Comparison of ENCODE assay signal across 26 cellular contexts in the genomic region with DNA sequence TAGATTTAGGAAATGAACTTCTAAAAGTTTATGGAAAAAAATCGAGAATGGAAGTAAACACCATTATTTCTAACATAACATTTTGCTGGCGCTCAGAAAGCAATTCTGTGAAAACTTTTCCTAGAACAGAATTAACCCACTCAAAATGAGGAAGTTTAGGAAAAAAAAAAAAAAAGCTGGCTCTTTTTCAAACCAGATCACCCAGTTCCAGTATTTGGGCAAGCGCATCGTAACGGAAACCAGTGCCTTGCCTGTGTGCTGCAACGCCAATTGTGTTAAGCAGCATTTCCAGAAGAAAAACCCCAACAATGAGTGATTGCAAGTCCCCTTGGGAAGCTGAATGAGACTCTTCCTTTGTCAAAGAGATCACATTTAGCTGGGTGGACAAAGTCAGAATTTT.
A peak's percentile ranks its signal among the peaks of the same experiment; 100 is the strongest.
DNase-seq lines count a peak whose midpoint lies in the region; TF ChIP-seq lines count a peak whose summit lies in the region.
"Had no signal": no experiment of that assay in that cellular context is flagged by ENCODE, and none has a peak within 500 bp of the region (broad histone marks: within the 10 kb centered on the region; RNA-seq: fewer than 3 reads in every experiment).

No MANE protein-coding gene starts in this region.

- no peaks in the 10 kb centered on the region for H4K20me1 ChIP-seq in osteoblast (ENCODE audit: insufficient read depth, low read length)

- H2AFZ ChIP-seq in osteoblast (ENCODE audit: low read length): no peak overlapping the region

- 19 to 29% (median 21%) methylated on average over 6 of the region's 6 CpGs for WGBS in spleen, 5 donors

- peak; percentile 39 to 56 for DNase-seq in NOMO-1 (lab: John Stamatoyannopoulos, UW; ENCODE audit: unreplicated experiment in 2 of 2)
- DNase-seq in NOMO-1 treated with dmso at 0.1 percent for 144 hours (lab: John Stamatoyannopoulos, UW; ENCODE audit: unreplicated experiment): no peak
- DNase-seq in NOMO-1 treated with DMSO at 0.1 percent for 48 hours (lab: John Stamatoyannopoulos, UW; ENCODE audit: unreplicated experiment): peak; percentile 48
- DNase-seq in ascending aorta (ENCODE audit: low spot score in 2 of 2): no peak
- no peak for DNase-seq in spleen
- DNase-seq in coronary artery (ENCODE audit: low spot score): no peak
- DNase-seq in DMS 273 treated with DMSO at 0.1 percent for 48 hours (lab: John Stamatoyannopoulos, UW): no peak
- no peak for DNase-seq in osteoblast (ENCODE audit: insufficient read length, low spot score, missing footprints)
- DNase-seq: 8988T; activated CD4-positive, alpha-beta T cell treated with anti-CD3 and anti-CD28 coated beads for 36 hours; activated naive CD4-positive, alpha-beta T cell; activated T-cell treated with anti-CD3 and anti-CD28 coated beads, Interleukin-2, amount 50 U/mL, for 4 hours; Caco-2; DND-41; IMR-90; mesendoderm; naive thymus-derived CD8-positive, alpha-beta T cell; NCI-H187; NCI-H2227 treated with DMSO at 0.1 percent for 48 hours; NCI-H774; stomach; T1000; transverse colon had no signal

- TF ChIP-seq CTCF in ascending aorta (IDR thresholded peaks at IDR 0.05) (no peak), spleen (IDR thresholded peaks at IDR 0.05 in 8 of 11, conservative IDR thresholded peaks at IDR 0.05 in 3 of 11) (no peak), coronary artery (IDR thresholded peaks at IDR 0.05) (no peak), osteoblast (IDR thresholded peaks at IDR 0.05; ENCODE audit: extremely low read depth, low read depth, low read length) (no peak)

- H3K36me3 ChIP-seq in ascending aorta (peaks cover 11 to 26% of the 10 kb centered on the region in 2 donors), spleen (peaks cover 0 to 46% (median 0%) of the 10 kb centered on the region in 6 donors), osteoblast (ENCODE audit: insufficient read depth, low read length) (no peaks in the 10 kb centered on the region)
- H3K36me3 ChIP-seq: adrenal gland, pancreas, right lobe of liver, stomach, transverse colon had no signal

- no peaks in the 10 kb centered on the region for H3K79me2 ChIP-seq in osteoblast (ENCODE audit: insufficient read depth, low read length)

- no peak for TF ChIP-seq POLR2A in spleen (IDR thresholded peaks at IDR 0.05)

- H3K4me3 ChIP-seq in ascending aorta (peak overlapping the region in 1 of 2 donors; percentile 9), spleen (no peak overlapping the region), coronary artery (no peak overlapping the region), osteoblast (ENCODE audit: insufficient read depth, low read length) (no peak overlapping the region)
- H3K4me3 ChIP-seq: adrenal gland, pancreas, right lobe of liver, stomach, transverse colon had no signal

- H3K4me2 ChIP-seq in osteoblast (ENCODE audit: insufficient read depth, low read length): no peak overlapping the region

- no peaks in the 10 kb centered on the region for H3K9me3 ChIP-seq in ascending aorta
- no peaks in the 10 kb centered on the region for H3K9me3 ChIP-seq in spleen
- H3K9me3 ChIP-seq in osteoblast (ENCODE audit: low read depth, low read length): no peaks in the 10 kb centered on the region
- H3K9me3 ChIP-seq: adrenal gland, Caco-2, pancreas, right lobe of liver, stomach, transverse colon had no signal

- peak overlapping the region; percentile 37 to 89 for H3K27ac ChIP-seq in ascending aorta
- peak overlapping the region in 6 of 8 donors; percentile 4 to 59 (median 50) for H3K27ac ChIP-seq in spleen
- no peak overlapping the region for H3K27ac ChIP-seq in coronary artery
- H3K27ac ChIP-seq in osteoblast (ENCODE audit: low read depth, low read length): no peak overlapping the region
- H3K27ac ChIP-seq: adrenal gland, pancreas, right lobe of liver, transverse colon had no signal

- H3K4me1 ChIP-seq in ascending aorta (peaks cover 10 to 41% of the 10 kb centered on the region in 2 donors), spleen (peaks cover 0 to 44% (median 11%) of the 10 kb centered on the region in 6 donors), osteoblast (ENCODE audit: insufficient read depth, low read length) (no peaks in the 10 kb centered on the region)
- H3K4me1 ChIP-seq: adrenal gland, pancreas, right lobe of liver, transverse colon had no signal

- H3K27me3 ChIP-seq in ascending aorta (no peaks in the 10 kb centered on the region), spleen (replicated peaks in 1 of 7) (peaks cover 0 to 23% (median 0%) of the 10 kb centered on the region in 7 donors), osteoblast (ENCODE audit: insufficient read depth, low read length) (peaks cover 8% of the 10 kb centered on the region)
- H3K27me3 ChIP-seq: adrenal gland, transverse colon had no signal

- intact Hi-C loops in ascending aorta (cut with DNase I) (loop anchor here (5.0 to 10.0 kb wide), 4 partner anchors 48 to 330 kb away; no protein-coding TSS in a partner anchor), spleen (cut with DNase I; ENCODE audit: low total_unique reads) (no loop called here)

Comparison
In these comparisons a context has a peak if more than half of its experiments do, and no peak if none do; other contexts are left out.
1. DNase-seq: peak in NOMO-1 (2 of 2) and NOMO-1 treated with DMSO at 0.1 percent for 48 hours (single experiment); none in NOMO-1 treated with dmso at 0.1 percent for 144 hours (single experiment), ascending aorta (0 of 2), spleen (single experiment), coronary artery (single experiment), DMS 273 treated with DMSO at 0.1 percent for 48 hours (single experiment) and osteoblast (single experiment).
2. H3K27ac ChIP-seq: peak in ascending aorta (2 of 2) and spleen (6 of 8); none in coronary artery (0 of 2) and osteoblast (single experiment).